In genomic region chrX:86171366-86171765, GRCh38 we compare ENCODE assay signal across 9 cellular contexts. TPM values are rescaled to one million over a fixed set of nuclear protein-coding genes. Genes with fewer than 3 reads are reported as not detected.
DNase-seq lines count a peak whose midpoint lies in the region; ATAC-seq and TF ChIP-seq lines count a peak whose summit lies in the region.
"Had no signal": no experiment of that assay in that cellular context is flagged by ENCODE, and none has a peak within 500 bp of the region (broad histone marks: within the 10 kb centered on the region; RNA-seq: fewer than 3 reads in every experiment).

No MANE protein-coding gene starts in this region.

- intact Hi-C loops in CD4-positive, alpha-beta memory T cell (cut with micrococcal nuclease): no loop called here

- CTCF ChIA-PET in AG04449 (lab: Yijun Ruan, JAX): interaction anchor here (0.6 to 1.2 kb wide), 2 partner anchors 13 to 37 kb away, joined by 3 to 4 read pairs; no protein-coding TSS in a partner anchor
- CTCF ChIA-PET in CD4-positive, alpha-beta memory T cell (lab: Charles Lee; ENCODE audit: partially characterized antibody): no interaction called here

- H3K27me3 Mint-ChIP-seq in CD4-positive, alpha-beta memory T cell: peaks cover 2 to 3% of the 10 kb centered on the region in 2 donors

- POLR2A ChIA-PET in AG04449 (lab: Yijun Ruan, JAX): no interaction called here
- POLR2A ChIA-PET in CD4-positive, alpha-beta memory T cell (lab: Charles Lee; ENCODE audit: partially characterized antibody): no interaction called here

- H3K4me3 ChIP-seq in AG04449 (ENCODE audit: low read depth, low read length) (no peak overlapping the region), LNCaP clone FGC (ENCODE audit: low read depth, low read length) (no peak overlapping the region), H7 (ENCODE audit: insufficient read depth, low read depth, low read length) (no peak overlapping the region)
- no peak overlapping the region for H3K4me3 ChIP-seq in CD4-positive, alpha-beta memory T cell (ENCODE audit: low read length in 2 of 2)
- H3K4me3 ChIP-seq: thoracic aorta had no signal

- no peaks in the 10 kb centered on the region for H3K4me1 Mint-ChIP-seq in CD4-positive, alpha-beta memory T cell

- H3K27ac Mint-ChIP-seq in CD4-positive, alpha-beta memory T cell: no peak overlapping the region

- peak; percentile 86 for ATAC-seq in GM18867 (IDR thresholded peaks at IDR 0.05; ENCODE audit: unreplicated experiment)

- no peak overlapping the region for H3K27ac ChIP-seq in CD4-positive, alpha-beta memory T cell (ENCODE audit: low read depth, low read length)
- H3K27ac ChIP-seq: thoracic aorta had no signal

- DNase-seq in AG04449 (ENCODE audit: low read depth, low spot score): no peak
- no peak for DNase-seq in LNCaP clone FGC (ENCODE audit: low read depth)
- DNase-seq in fibroblast of gingiva (ENCODE audit: low read depth): peak; percentile 1
- no peak for DNase-seq in H7
- no peak for DNase-seq in NCI-H1694 treated with DMSO at 0.1 percent for 48 hours (lab: John Stamatoyannopoulos, UW)
- DNase-seq in CD4-positive, alpha-beta memory T cell: no peak
- no peak for DNase-seq in SKM-1 treated with dmso at 0.1 percent for 144 hours (lab: John Stamatoyannopoulos, UW; ENCODE audit: unreplicated experiment)

- no peaks in the 10 kb centered on the region for H3K36me3 ChIP-seq in H7 (replicated peaks; ENCODE audit: control insufficient read depth, insufficient read depth, low read length)
- H3K36me3 ChIP-seq in CD4-positive, alpha-beta memory T cell (ENCODE audit: insufficient read depth, low read length): no peaks in the 10 kb centered on the region
- H3K36me3 ChIP-seq: thoracic aorta had no signal

- no peaks in the 10 kb centered on the region for H3K36me3 Mint-ChIP-seq in CD4-positive, alpha-beta memory T cell

- H3K27me3 ChIP-seq in H7 (ENCODE audit: control insufficient read depth, insufficient read depth, low read length): no peaks in the 10 kb centered on the region
- H3K27me3 ChIP-seq in CD4-positive, alpha-beta memory T cell (ENCODE audit: insufficient read depth, low read length): no peaks in the 10 kb centered on the region

- peaks cover 0 to 2% (median 0%) of the 10 kb centered on the region in 8 donors for H3K9me3 Mint-ChIP-seq in CD4-positive, alpha-beta memory T cell

- H3K4me3 Mint-ChIP-seq in CD4-positive, alpha-beta memory T cell: no peak overlapping the region

- H3K9me3 ChIP-seq in CD4-positive, alpha-beta memory T cell (ENCODE audit: control insufficient read depth in 1 of 2, low read length in 2 of 2): no peaks in the 10 kb centered on the region
- H3K9me3 ChIP-seq: thoracic aorta had no signal

- TF ChIP-seq CTCF in AG04449 (IDR thresholded peaks at IDR 0.05; ENCODE audit: insufficient read depth, low read length, missing control alignments) (peak; percentile 40), LNCaP clone FGC (IDR thresholded peaks at IDR 0.05; ENCODE audit: control insufficient read depth, extremely low read depth, insufficient read depth) (peak; percentile 66)

- no peaks in the 10 kb centered on the region for H3K4me1 ChIP-seq in CD4-positive, alpha-beta memory T cell (ENCODE audit: insufficient read depth, low read length)

RNA-seq across cellular contexts. Expression of gene DACH2, which starts 23.1 kb away (rescaled TPM):
- 2.7 and 3.4 TPM in 2 replicates for total RNA-seq in H7 (2014; rRNA removed; shearing (Covaris generic))
- total RNA-seq in CD4-positive, alpha-beta memory T cell: not detected
- not detected for polyA plus RNA-seq in CD4-positive, alpha-beta memory T cell
- total RNA-seq: thoracic aorta had no signal
